ENCODE assay signal across 9 cellular contexts in the genomic region with DNA sequence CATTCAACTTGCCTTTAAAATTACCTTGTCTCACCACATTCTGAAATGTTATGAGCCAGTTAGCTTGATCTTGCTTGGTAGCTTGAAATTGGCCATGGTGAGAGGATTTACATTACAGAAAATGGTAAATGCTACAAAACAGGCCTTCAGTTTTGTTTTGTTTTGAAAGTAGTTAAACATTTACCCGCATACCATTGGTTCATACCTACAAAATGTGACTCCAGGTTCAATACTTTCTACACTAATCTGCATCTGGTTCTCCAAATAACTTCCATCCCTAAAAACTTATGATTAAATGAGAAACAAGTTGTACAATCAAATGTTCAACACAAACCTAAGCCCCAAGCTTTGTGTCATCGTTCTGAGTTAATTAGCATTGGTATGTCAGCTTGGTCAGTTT.
"Had no signal": no experiment of that assay in that cellular context is flagged by ENCODE, and none has a peak within 500 bp of the region (broad histone marks: within the 10 kb centered on the region; RNA-seq: fewer than 3 reads in every experiment).

No MANE protein-coding gene starts in this region.

- H2AFZ ChIP-seq: GM23248 had no signal

- H3K27ac ChIP-seq: GM23248 had no signal

- H3K9ac ChIP-seq: GM23248 had no signal

- ATAC-seq: HCT116 had no signal

- FAIRE-seq: H1, H54 had no signal

- H3K4me3 ChIP-seq: GM23248 had no signal

- H3K4me3 Mint-ChIP-seq: H9, HFFc6 had no signal

- H3K9me3 Mint-ChIP-seq: H9, HFFc6 had no signal

- H3K4me1 Mint-ChIP-seq: H9 had no signal

- DNase-seq: GM23248, GOT3, H7, H9, HCEC 1CT, HFFc6 had no signal

- H3K27ac Mint-ChIP-seq: H9, HFFc6 had no signal
